In the genomic region with DNA sequence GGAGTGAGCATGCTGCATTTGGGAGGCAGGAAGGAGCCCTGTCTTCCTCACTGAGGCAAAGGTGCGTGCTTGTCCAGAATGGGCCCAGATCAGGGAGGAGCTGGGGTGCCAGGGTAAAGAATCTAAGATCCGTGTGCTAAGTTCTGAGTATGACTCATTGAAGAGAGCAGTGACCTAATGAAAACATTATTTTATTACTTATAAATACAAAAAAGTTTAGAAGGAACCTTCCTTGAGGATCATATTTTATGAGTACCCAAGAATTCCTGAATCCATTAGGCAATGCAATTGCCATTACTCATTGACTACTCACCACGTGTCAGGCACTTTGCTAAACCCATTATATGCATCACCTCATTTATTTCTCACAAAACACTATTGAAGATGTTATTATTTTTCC, we compare ENCODE assay signal across 17 cellular contexts.
DNase-seq lines count a peak whose midpoint lies in the region; ATAC-seq, FAIRE-seq and TF ChIP-seq lines count a peak whose summit lies in the region.
"Had no signal": no experiment of that assay in that cellular context is flagged by ENCODE, and none has a peak within 500 bp of the region (broad histone marks: within the 10 kb centered on the region; RNA-seq: fewer than 3 reads in every experiment).

No MANE protein-coding gene starts in this region.

- no peaks in the 10 kb centered on the region for H3K36me3 Mint-ChIP-seq in effector memory CD8-positive, alpha-beta T cell (ENCODE audit: insufficient read depth)
- H3K36me3 Mint-ChIP-seq: activated CD8-positive, alpha-beta memory T cell treated with anti-CD3 and anti-CD28 coated beads, Interleukin-2, amount 10 ng/mL, durations not matched to agents 7 days and 5 days had no signal

- no peak overlapping the region for H3K4me3 Mint-ChIP-seq in effector memory CD8-positive, alpha-beta T cell
- H3K4me3 Mint-ChIP-seq: activated CD8-positive, alpha-beta memory T cell treated with anti-CD3 and anti-CD28 coated beads, Interleukin-2, amount 10 ng/mL, durations not matched to agents 7 days and 5 days; activated naive CD4-positive, alpha-beta T cell treated with anti-CD3 and anti-CD28 coated beads for 36 hours had no signal

- DNase-seq in AG10803 (ENCODE audit: low read depth) (peak; percentile 66), HTR-8/SVneo (ENCODE audit: insufficient read length, low spot score) (peak; percentile 48), brain pericyte (ENCODE audit: low read depth, low spot score) (peak; percentile 50), glomerular visceral epithelial cell (ENCODE audit: extremely low spot score) (peak; percentile 87), DMS153 treated with DMSO at 0.1 percent for 48 hours (lab: John Stamatoyannopoulos, UW; ENCODE audit: unreplicated experiment) (no peak), activated gamma-delta T cell (lab: John Stamatoyannopoulos, UW) (no peak)
- no peak for DNase-seq in effector memory CD8-positive, alpha-beta T cell
- no peak for DNase-seq in activated CD4-positive, CD25-positive, alpha-beta regulatory T cell treated with anti-CD3 and anti-CD28 coated beads, Interleukin-2, amount 50 U/mL, for 72 hours
- DNase-seq: activated CD8-positive, alpha-beta memory T cell treated with anti-CD3 and anti-CD28 coated beads, Interleukin-2, amount 10 ng/mL, durations not matched to agents 7 days and 5 days; activated naive CD4-positive, alpha-beta T cell treated with anti-CD3 and anti-CD28 coated beads for 36 hours; GOT3; NCI-H187; NCI-H524 treated with DMSO at 0.1 percent for 48 hours; T-helper 1 cell had no signal

- H3K27ac Mint-ChIP-seq in effector memory CD8-positive, alpha-beta T cell, result no peak overlapping the region
- H3K27ac Mint-ChIP-seq: activated CD8-positive, alpha-beta memory T cell treated with anti-CD3 and anti-CD28 coated beads, Interleukin-2, amount 10 ng/mL, durations not matched to agents 7 days and 5 days; activated naive CD4-positive, alpha-beta T cell treated with anti-CD3 and anti-CD28 coated beads for 36 hours had no signal

- H3K4me3 ChIP-seq in AG10803 (ENCODE audit: low read length), result no peak overlapping the region
- H3K4me3 ChIP-seq: cardiac muscle cell, PC-9 had no signal

- TF ChIP-seq CTCF in AG10803 (conservative IDR thresholded peaks at IDR 0.05; ENCODE audit: low read length), result no peak

- H3K9me3 Mint-ChIP-seq in effector memory CD8-positive, alpha-beta T cell, result peaks cover 8 to 9% of the 10 kb centered on the region in 2 donors
- H3K9me3 Mint-ChIP-seq: activated naive CD4-positive, alpha-beta T cell treated with anti-CD3 and anti-CD28 coated beads for 36 hours had no signal

- H3K27me3 Mint-ChIP-seq in effector memory CD8-positive, alpha-beta T cell, result no peaks in the 10 kb centered on the region
- H3K27me3 Mint-ChIP-seq: activated CD8-positive, alpha-beta memory T cell treated with anti-CD3 and anti-CD28 coated beads, Interleukin-2, amount 10 ng/mL, durations not matched to agents 7 days and 5 days had no signal

- no peaks in the 10 kb centered on the region for H3K4me1 Mint-ChIP-seq in effector memory CD8-positive, alpha-beta T cell (ENCODE audit: low read depth in 2 of 2)
- H3K4me1 Mint-ChIP-seq: activated CD8-positive, alpha-beta memory T cell treated with anti-CD3 and anti-CD28 coated beads, Interleukin-2, amount 10 ng/mL, durations not matched to agents 7 days and 5 days had no signal

- FAIRE-seq in HTR-8/SVneo (lab: Jason Lieb, UNC), result no peak
- FAIRE-seq: D721Med had no signal

- ATAC-seq in effector memory CD8-positive, alpha-beta T cell (replicated peaks), result no peak
- ATAC-seq: activated CD8-positive, alpha-beta memory T cell treated with anti-CD3 and anti-CD28 coated beads, Interleukin-2, amount 10 ng/mL, durations not matched to agents 7 days and 5 days had no signal

Comparison
In these comparisons a context has a peak if more than half of its experiments do, and no peak if none do; other contexts are left out.
1. DNase-seq: peak in AG10803 (single experiment), HTR-8/SVneo (single experiment), brain pericyte (single experiment) and glomerular visceral epithelial cell (single experiment); none in DMS153 treated with DMSO at 0.1 percent for 48 hours (single experiment), effector memory CD8-positive, alpha-beta T cell (0 of 3), activated gamma-delta T cell (single experiment) and activated CD4-positive, CD25-positive, alpha-beta regulatory T cell treated with anti-CD3 and anti-CD28 coated beads, Interleukin-2, amount 50 U/mL, for 72 hours (single experiment).